In the genomic region with DNA sequence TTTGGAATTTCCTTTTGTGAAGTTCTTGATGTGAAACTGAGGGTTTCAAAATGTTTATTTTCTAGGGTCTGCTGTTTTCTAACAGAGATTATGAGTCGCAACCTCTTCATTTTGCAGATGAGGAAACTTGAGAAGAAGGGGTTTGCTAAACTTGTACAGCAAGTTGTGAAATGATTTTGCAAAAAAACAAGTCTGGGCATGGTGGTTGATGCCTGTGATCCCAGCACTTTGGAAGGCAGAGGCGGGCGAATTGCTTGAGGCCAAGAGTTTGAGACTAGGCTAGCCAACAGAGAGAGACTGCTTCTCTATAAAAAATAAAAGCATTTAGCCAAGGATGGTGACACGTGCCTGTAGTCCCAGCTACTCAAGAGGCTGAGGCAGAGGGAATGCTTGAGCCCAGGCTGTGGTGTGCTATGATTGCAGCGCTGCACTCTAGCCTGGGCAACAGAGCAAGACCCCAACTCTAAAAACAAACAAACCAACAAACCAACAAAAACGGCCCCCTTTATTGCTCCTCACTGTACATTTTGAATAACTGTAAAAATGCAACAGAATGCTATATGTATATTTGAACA, we compare ENCODE assay signal across 1 cellular context.
A peak's percentile ranks its signal among the peaks of the same experiment; 100 is the strongest.
TF ChIP-seq lines count a peak whose summit lies in the region.

No MANE protein-coding gene starts in this region.

TF ChIP-seq in K562, 482 proteins besides CTCF, POLR2A, EP300 and RAD21:
- no peak for TF ChIP-seq ASH1L (IDR thresholded peaks at IDR 0.05; ENCODE audit: borderline replicate concordance, low read depth, partially characterized antibody)
- 0 out of 2 replicates have a peak, but pooled peaks have one; percentile 25 for TF ChIP-seq CEBPB (tag; IDR thresholded peaks at IDR 0.05)
- TF ChIP-seq BDP1 (IDR thresholded peaks at IDR 0.05; ENCODE audit: insufficient read depth, insufficient read length): no peak
- TF ChIP-seq, protein P1, sequence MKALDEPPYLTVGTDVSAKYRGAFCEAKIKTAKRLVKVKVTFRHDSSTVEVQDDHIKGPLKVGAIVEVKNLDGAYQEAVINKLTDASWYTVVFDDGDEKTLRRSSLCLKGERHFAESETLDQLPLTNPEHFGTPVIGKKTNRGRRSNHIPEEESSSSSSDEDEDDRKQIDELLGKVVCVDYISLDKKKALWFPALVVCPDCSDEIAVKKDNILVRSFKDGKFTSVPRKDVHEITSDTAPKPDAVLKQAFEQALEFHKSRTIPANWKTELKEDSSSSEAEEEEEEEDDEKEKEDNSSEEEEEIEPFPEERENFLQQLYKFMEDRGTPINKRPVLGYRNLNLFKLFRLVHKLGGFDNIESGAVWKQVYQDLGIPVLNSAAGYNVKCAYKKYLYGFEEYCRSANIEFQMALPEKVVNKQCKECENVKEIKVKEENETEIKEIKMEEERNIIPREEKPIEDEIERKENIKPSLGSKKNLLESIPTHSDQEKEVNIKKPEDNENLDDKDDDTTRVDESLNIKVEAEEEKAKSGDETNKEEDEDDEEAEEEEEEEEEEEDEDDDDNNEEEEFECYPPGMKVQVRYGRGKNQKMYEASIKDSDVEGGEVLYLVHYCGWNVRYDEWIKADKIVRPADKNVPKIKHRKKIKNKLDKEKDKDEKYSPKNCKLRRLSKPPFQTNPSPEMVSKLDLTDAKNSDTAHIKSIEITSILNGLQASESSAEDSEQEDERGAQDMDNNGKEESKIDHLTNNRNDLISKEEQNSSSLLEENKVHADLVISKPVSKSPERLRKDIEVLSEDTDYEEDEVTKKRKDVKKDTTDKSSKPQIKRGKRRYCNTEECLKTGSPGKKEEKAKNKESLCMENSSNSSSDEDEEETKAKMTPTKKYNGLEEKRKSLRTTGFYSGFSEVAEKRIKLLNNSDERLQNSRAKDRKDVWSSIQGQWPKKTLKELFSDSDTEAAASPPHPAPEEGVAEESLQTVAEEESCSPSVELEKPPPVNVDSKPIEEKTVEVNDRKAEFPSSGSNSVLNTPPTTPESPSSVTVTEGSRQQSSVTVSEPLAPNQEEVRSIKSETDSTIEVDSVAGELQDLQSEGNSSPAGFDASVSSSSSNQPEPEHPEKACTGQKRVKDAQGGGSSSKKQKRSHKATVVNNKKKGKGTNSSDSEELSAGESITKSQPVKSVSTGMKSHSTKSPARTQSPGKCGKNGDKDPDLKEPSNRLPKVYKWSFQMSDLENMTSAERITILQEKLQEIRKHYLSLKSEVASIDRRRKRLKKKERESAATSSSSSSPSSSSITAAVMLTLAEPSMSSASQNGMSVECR (CRISPR knock-in tag; IDR thresholded peaks at IDR 0.05): no peak
- TF ChIP-seq ZNF41 (CRISPR knock-in tag; conservative IDR thresholded peaks at IDR 0.05): no peak
- no peak for TF ChIP-seq NCOA6 (IDR thresholded peaks at IDR 0.05)
- TF ChIP-seq ZC3H4 (CRISPR knock-in tag; IDR thresholded peaks at IDR 0.05; ENCODE audit: borderline replicate concordance): no peak
- TF ChIP-seq NR2F6 (CRISPR knock-in tag; IDR thresholded peaks at IDR 0.05): no peak
TF ChIP-seq in K562: peak in this region for 1.
